In genomic region chr14:36070056-36071043, GRCh38 we compare ENCODE assay signal across 8 cellular contexts.
A peak's percentile ranks its signal among the peaks of the same experiment; 100 is the strongest.
DNase-seq lines count a peak whose midpoint lies in the region; ATAC-seq and TF ChIP-seq lines count a peak whose summit lies in the region.

No MANE protein-coding gene starts in this region.

- no peak overlapping the region for H3K4me3 ChIP-seq in GM06990 (replicated peaks; ENCODE audit: low read depth, low read length)

- DNase-seq in GM06990 (ENCODE audit: extremely low read depth, insufficient read length), result peak; percentile 31
- DNase-seq in HCEC 1CT, result peak; percentile 49
- peak; percentile 84 for DNase-seq in NCI-H1105 treated with DMSO at 0.1 percent for 48 hours (lab: John Stamatoyannopoulos, UW)
- DNase-seq in dermis microvascular lymphatic vessel endothelial cell (ENCODE audit: low read depth in 2 of 2), result peak; percentile 24 to 64
- DNase-seq in medulla oblongata (ENCODE audit: extremely low spot score), result peak; percentile 81
- no peak for DNase-seq in omental fat pad (ENCODE audit: low spot score)

- H3K27me3 ChIP-seq in GM06990 (replicated peaks; ENCODE audit: control insufficient read depth, insufficient read depth, low read length), result no peaks in the 10 kb centered on the region

- TF ChIP-seq CTCF in GM06990 (IDR thresholded peaks at IDR 0.05; ENCODE audit: insufficient read depth, low read length, poor library complexity, severe bottlenecking) (peak; percentile 88), omental fat pad (IDR thresholded peaks at IDR 0.05) (no peak)

- no peaks in the 10 kb centered on the region for H3K36me3 ChIP-seq in GM06990 (ENCODE audit: control insufficient read depth, insufficient read depth, low read length)

- ATAC-seq in SK-N-SH treated with all-trans-retinoic acid at 6 μM for 48 hours (peak; percentile 95), HG03457 (IDR thresholded peaks at IDR 0.05; ENCODE audit: unreplicated experiment) (no peak), omental fat pad (ENCODE audit: low FRiP score) (no peak)

TF ChIP-seq in SK-N-SH treated with all-trans-retinoic acid at 6 μM for 48 hours, 23 proteins besides CTCF, POLR2A, EP300 and RAD21:
- TF ChIP-seq ZC3H10 (CRISPR knock-in tag; IDR thresholded peaks at IDR 0.05), result no peak
- no peak for TF ChIP-seq SNAI2 (CRISPR knock-in tag; IDR thresholded peaks at IDR 0.05)
- no peak for TF ChIP-seq CSDC2 (CRISPR knock-in tag; IDR thresholded peaks at IDR 0.05)
- TF ChIP-seq POU6F1 (CRISPR knock-in tag; IDR thresholded peaks at IDR 0.05; ENCODE audit: borderline replicate concordance, low read depth), result no peak
- TF ChIP-seq BACH2 (CRISPR knock-in tag; IDR thresholded peaks at IDR 0.05; ENCODE audit: borderline replicate concordance), result no peak
- TF ChIP-seq ZFP3 (CRISPR knock-in tag; IDR thresholded peaks at IDR 0.05), result no peak
- TF ChIP-seq, protein P1, sequence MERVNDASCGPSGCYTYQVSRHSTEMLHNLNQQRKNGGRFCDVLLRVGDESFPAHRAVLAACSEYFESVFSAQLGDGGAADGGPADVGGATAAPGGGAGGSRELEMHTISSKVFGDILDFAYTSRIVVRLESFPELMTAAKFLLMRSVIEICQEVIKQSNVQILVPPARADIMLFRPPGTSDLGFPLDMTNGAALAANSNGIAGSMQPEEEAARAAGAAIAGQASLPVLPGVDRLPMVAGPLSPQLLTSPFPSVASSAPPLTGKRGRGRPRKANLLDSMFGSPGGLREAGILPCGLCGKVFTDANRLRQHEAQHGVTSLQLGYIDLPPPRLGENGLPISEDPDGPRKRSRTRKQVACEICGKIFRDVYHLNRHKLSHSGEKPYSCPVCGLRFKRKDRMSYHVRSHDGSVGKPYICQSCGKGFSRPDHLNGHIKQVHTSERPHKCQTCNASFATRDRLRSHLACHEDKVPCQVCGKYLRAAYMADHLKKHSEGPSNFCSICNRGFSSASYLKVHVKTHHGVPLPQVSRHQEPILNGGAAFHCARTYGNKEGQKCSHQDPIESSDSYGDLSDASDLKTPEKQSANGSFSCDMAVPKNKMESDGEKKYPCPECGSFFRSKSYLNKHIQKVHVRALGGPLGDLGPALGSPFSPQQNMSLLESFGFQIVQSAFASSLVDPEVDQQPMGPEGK (CRISPR knock-in tag; IDR thresholded peaks at IDR 0.05; ENCODE audit: borderline replicate concordance), result no peak
- TF ChIP-seq ZFP30 (CRISPR knock-in tag; IDR thresholded peaks at IDR 0.05), result no peak
- TF ChIP-seq ZNF8 (CRISPR knock-in tag; IDR thresholded peaks at IDR 0.05), result no peak
- TF ChIP-seq ZNF70 (CRISPR knock-in tag; IDR thresholded peaks at IDR 0.05), result no peak
- no peak for TF ChIP-seq ISL1 (CRISPR knock-in tag; IDR thresholded peaks at IDR 0.05)
